Comparison of ENCODE assay signal across 7 cellular contexts in the genomic region with DNA sequence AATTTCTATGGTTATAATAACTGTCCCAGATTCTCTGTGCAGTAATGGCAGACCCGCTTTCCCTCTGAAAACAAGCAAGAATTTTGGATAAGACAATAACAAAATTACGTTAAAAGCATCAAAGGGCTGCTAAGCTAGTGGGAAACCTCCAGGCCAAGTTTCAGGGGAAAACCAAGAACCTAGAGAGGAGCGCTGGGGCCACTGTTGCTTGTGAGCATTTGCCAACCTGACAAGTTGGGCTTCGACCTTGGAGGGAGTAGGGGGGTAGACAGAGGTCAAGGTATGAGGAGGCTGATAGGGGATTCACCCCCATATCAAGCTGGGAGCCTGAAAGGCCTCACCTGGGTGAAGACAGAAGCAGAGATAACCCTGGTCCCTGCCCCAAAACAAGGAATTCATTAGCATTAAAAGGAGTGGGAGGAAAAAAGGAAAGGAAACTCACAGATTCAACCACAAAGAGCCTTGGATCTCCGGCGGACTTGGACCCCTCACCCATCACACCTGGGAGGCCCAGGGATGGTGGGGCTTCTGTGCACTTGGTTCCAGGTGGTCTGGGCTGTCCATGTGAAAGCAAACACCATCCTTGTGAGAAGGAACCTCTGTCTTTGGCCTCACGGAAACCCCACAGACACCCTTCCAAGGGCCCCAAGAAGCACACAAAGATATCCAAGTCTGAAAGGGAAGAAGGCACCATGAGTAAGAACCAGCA.
DNase-seq lines count a peak whose midpoint lies in the region; ATAC-seq, FAIRE-seq and TF ChIP-seq lines count a peak whose summit lies in the region.
"Not testable (repeated sequence)": the region's sequence is repeated elsewhere in the genome, so short reads cannot be mapped to it uniquely, and the experiment has no call there.

No MANE protein-coding gene starts in this region.

- peaks cover 64% of the 10 kb centered on the region for H3K9me3 ChIP-seq in AG04450 (ENCODE audit: control insufficient read depth, insufficient read depth, low read length)
- peaks cover 0 to 29% (median 2%) of the 10 kb centered on the region in 4 donors for H3K9me3 ChIP-seq in upper lobe of left lung

- CTCF ChIA-PET in AG04450 (lab: Charles Lee), result not testable (repeated sequence)

- WGBS in upper lobe of left lung, 2 donors, result 71 to 72% methylated on average over 7 of the region's 7 CpGs

- H3K4me3 ChIP-seq in AG04450 (ENCODE audit: low read depth, low read length); bronchial epithelial cell (ENCODE audit: low read depth, low read length); upper lobe of left lung: not testable (repeated sequence)

- not testable (repeated sequence) for TF ChIP-seq POLR2A in upper lobe of left lung (IDR thresholded peaks at IDR 0.05)

- POLR2A ChIA-PET in AG04450 (lab: Yijun Ruan, JAX), result not testable (repeated sequence)

- peak; percentile 49 for ATAC-seq in Right ventricle myocardium inferior
- ATAC-seq in upper lobe of left lung (ENCODE audit: low FRiP score in 2 of 2), result peak; percentile 18 to 49

- not testable (repeated sequence) for H3K36me3 ChIP-seq in bronchial epithelial cell (ENCODE audit: control insufficient read depth, insufficient read depth, low read length); upper lobe of left lung

- TF ChIP-seq EP300 in upper lobe of left lung (IDR thresholded peaks at IDR 0.05), result not testable (repeated sequence)

- DNase-seq in AG04450 (ENCODE audit: low read depth, low spot score); bronchial epithelial cell (ENCODE audit: low read depth); Right ventricle myocardium inferior (ENCODE audit: missing footprints): not testable (repeated sequence)
- peak; percentile 12 for DNase-seq in activated T-cell treated with anti-CD3 and anti-CD28 coated beads, Interleukin-2, amount 50 U/mL, for 1 hour
- DNase-seq in mesenteric fat pad (ENCODE audit: low spot score) (peak; percentile 90), posterior vena cava (ENCODE audit: low spot score) (peak; percentile 65), upper lobe of left lung (peak in 1 of 2 donors; percentile 16)

- peak overlapping the region; percentile 31 for H3K27ac ChIP-seq in AG04450 (ENCODE audit: low read depth, low read length)
- not testable (repeated sequence) for H3K27ac ChIP-seq in upper lobe of left lung

- FAIRE-seq in bronchial epithelial cell (lab: Jason Lieb, UNC), result peak; percentile 86

- intact Hi-C loops in Right ventricle myocardium inferior (cut with DNase I); posterior vena cava (cut with DNase I): not testable (repeated sequence)

- H3K27me3 ChIP-seq in AG04450 (ENCODE audit: control insufficient read depth, insufficient read depth, low read length); bronchial epithelial cell (ENCODE audit: control insufficient read depth, insufficient read depth, low read length); upper lobe of left lung: not testable (repeated sequence)

- H3K4me1 ChIP-seq in upper lobe of left lung, result not testable (repeated sequence)

- not testable (repeated sequence) for TF ChIP-seq CTCF in AG04450 (IDR thresholded peaks at IDR 0.05; ENCODE audit: low read depth, low read length); bronchial epithelial cell (IDR thresholded peaks at IDR 0.05; ENCODE audit: insufficient read depth, low read length, severe bottlenecking); upper lobe of left lung (IDR thresholded peaks at IDR 0.05)
